Comparison of ENCODE assay signal across 1 cellular context in the genomic region with DNA sequence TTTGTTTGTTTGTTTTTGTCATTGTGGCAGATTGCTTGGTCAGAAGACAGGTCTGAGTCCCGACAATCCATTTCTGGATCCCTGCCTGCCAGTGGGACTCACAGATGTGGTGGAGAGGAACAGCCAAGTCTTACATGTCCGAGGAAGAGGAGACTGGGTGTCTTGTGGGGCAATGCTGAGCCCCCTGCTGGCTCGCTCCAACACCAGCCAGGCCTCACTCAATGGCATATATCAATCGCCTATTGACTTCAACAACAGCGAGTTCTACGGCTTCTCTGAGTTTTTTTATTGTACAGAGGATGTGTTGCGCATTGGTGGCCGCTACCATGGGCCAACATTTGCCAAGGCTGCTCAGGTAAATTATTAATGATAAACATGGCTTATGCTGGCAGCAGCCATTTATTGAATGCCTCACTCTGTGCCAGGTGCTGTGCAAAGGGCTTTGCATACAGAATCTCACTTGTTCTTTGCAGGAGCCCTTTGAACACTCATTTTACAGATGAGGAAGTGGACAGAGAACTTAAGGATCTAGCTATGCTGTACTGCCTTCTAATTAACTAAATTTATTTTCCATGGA.
TF ChIP-seq lines count a peak whose summit lies in the region.

No MANE protein-coding gene starts in this region.

TF ChIP-seq in GM23338, 12 proteins besides CTCF, POLR2A, EP300 and RAD21 (continued from another document):
- no peak for TF ChIP-seq REST (IDR thresholded peaks at IDR 0.05; ENCODE audit: unreplicated experiment)
- no peak for TF ChIP-seq CREB1 (CRISPR knock-in tag; IDR thresholded peaks at IDR 0.05; ENCODE audit: low read depth)
- TF ChIP-seq, protein P1, sequence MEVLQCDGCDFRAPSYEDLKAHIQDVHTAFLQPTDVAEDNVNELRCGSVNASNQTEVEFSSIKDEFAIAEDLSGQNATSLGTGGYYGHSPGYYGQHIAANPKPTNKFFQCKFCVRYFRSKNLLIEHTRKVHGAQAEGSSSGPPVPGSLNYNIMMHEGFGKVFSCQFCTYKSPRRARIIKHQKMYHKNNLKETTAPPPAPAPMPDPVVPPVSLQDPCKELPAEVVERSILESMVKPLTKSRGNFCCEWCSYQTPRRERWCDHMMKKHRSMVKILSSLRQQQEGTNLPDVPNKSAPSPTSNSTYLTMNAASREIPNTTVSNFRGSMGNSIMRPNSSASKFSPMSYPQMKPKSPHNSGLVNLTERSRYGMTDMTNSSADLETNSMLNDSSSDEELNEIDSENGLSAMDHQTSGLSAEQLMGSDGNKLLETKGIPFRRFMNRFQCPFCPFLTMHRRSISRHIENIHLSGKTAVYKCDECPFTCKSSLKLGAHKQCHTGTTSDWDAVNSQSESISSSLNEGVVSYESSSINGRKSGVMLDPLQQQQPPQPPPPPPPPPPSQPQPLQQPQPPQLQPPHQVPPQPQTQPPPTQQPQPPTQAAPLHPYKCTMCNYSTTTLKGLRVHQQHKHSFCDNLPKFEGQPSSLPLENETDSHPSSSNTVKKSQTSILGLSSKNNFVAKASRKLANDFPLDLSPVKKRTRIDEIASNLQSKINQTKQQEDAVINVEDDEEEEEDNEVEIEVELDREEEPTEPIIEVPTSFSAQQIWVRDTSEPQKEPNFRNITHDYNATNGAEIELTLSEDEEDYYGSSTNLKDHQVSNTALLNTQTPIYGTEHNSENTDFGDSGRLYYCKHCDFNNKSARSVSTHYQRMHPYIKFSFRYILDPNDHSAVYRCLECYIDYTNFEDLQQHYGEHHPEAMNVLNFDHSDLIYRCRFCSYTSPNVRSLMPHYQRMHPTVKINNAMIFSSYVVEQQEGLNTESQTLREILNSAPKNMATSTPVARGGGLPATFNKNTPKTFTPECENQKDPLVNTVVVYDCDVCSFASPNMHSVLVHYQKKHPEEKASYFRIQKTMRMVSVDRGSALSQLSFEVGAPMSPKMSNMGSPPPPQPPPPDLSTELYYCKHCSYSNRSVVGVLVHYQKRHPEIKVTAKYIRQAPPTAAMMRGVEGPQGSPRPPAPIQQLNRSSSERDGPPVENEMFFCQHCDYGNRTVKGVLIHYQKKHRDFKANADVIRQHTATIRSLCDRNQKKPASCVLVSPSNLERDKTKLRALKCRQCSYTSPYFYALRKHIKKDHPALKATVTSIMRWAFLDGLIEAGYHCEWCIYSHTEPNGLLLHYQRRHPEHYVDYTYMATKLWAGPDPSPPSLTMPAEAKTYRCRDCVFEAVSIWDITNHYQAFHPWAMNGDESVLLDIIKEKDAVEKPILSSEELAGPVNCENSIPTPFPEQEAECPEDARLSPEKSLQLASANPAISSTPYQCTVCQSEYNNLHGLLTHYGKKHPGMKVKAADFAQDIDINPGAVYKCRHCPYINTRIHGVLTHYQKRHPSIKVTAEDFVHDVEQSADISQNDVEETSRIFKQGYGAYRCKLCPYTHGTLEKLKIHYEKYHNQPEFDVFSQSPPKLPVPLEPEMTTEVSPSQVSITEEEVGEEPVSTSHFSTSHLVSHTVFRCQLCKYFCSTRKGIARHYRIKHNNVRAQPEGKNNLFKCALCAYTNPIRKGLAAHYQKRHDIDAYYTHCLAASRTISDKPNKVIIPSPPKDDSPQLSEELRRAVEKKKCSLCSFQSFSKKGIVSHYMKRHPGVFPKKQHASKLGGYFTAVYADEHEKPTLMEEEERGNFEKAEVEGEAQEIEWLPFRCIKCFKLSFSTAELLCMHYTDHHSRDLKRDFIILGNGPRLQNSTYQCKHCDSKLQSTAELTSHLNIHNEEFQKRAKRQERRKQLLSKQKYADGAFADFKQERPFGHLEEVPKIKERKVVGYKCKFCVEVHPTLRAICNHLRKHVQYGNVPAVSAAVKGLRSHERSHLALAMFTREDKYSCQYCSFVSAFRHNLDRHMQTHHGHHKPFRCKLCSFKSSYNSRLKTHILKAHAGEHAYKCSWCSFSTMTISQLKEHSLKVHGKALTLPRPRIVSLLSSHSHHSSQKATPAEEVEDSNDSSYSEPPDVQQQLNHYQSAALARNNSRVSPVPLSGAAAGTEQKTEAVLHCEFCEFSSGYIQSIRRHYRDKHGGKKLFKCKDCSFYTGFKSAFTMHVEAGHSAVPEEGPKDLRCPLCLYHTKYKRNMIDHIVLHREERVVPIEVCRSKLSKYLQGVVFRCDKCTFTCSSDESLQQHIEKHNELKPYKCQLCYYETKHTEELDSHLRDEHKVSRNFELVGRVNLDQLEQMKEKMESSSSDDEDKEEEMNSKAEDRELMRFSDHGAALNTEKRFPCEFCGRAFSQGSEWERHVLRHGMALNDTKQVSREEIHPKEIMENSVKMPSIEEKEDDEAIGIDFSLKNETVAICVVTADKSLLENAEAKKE (CRISPR knock-in tag; IDR thresholded peaks at IDR 0.05), result no peak
